14 cellular contexts compared by ENCODE assay signal in the genomic region with DNA sequence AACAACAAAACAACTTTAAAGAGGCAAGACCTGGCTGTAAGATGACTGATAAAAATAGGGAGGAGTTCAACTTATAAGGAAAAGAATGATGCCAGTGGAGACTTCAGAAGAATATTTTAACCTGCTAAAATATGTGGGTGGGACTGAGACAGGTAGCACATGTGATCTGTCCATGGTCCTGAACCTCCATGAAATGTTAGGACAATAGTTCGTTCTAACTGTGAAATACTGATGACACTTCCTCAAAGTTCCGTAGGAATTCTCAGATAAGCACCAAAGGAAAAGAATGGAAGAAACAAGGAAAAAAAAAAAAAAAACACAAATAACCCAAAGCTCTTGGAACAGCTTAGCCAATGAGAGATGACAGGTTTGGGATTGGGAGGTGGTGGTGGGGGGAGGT. TPM values are rescaled to one million over a fixed set of nuclear protein-coding genes. Genes with fewer than 3 reads are reported as not detected.
A peak's percentile ranks its signal among the peaks of the same experiment; 100 is the strongest.
DNase-seq lines count a peak whose midpoint lies in the region; ATAC-seq and TF ChIP-seq lines count a peak whose summit lies in the region.
"Had no signal": no experiment of that assay in that cellular context is flagged by ENCODE, and none has a peak within 500 bp of the region (broad histone marks: within the 10 kb centered on the region; RNA-seq: fewer than 3 reads in every experiment).

No MANE protein-coding gene starts in this region.

- no peak overlapping the region for H2AK9ac ChIP-seq in IMR-90 (replicated peaks; ENCODE audit: low read depth, low read length, poor library complexity)

- H2AK5ac ChIP-seq in IMR-90 (ENCODE audit: low read depth, low read length), result no peak overlapping the region

- H3K9me1 ChIP-seq in IMR-90 (ENCODE audit: insufficient read depth, low read length), result no peaks in the 10 kb centered on the region

- no CpG with 5 or more reads among the region's 2 CpGs for WGBS in IMR-90 (ENCODE audit: extremely low coverage in 2 of 2, insufficient read length in 1 of 2), 2 experiments

- TF ChIP-seq CTCF in IMR-90 (conservative IDR thresholded peaks at IDR 0.05; ENCODE audit: low read depth, low read length) (no peak), CD14-positive monocyte (IDR thresholded peaks at IDR 0.05) (no peak)

- H3K27me3 Mint-ChIP-seq in activated CD8-positive, alpha-beta T cell treated with anti-CD3 and anti-CD28 coated beads, Interleukin-2, amount 10 ng/mL, durations not matched to agents 7 days and 5 days (ENCODE audit: low read depth), result peaks cover 2% of the 10 kb centered on the region
- peaks cover 0 to 2% (median 2%) of the 10 kb centered on the region in 3 donors for H3K27me3 Mint-ChIP-seq in CD14-positive monocyte (ENCODE audit: low read depth in 3 of 3)

- peaks cover 11 to 33% of the 10 kb centered on the region in 2 experiments for H3K79me1 ChIP-seq in IMR-90 (ENCODE audit: low read depth in 1 of 2, low read length in 2 of 2)

- in situ Hi-C loops in IMR-90 (cut with MboI; ENCODE audit: low sequenced_read_pairs), result no loop called here

- no peak for TF ChIP-seq POLR2A in IMR-90 (IDR thresholded peaks at IDR 0.05; ENCODE audit: low read depth, low read length)

- H3K27ac ChIP-seq in IMR-90 (ENCODE audit: insufficient read depth, low read length), result no peak overlapping the region

- no peak for ATAC-seq in IMR-90 (ENCODE audit: low read depth)
- ATAC-seq in activated CD8-positive, alpha-beta T cell treated with anti-CD3 and anti-CD28 coated beads, Interleukin-2, amount 10 ng/mL, durations not matched to agents 7 days and 5 days, result no peak
- no peak for ATAC-seq in HG02885 (IDR thresholded peaks at IDR 0.05; ENCODE audit: poor library complexity, unreplicated experiment)
- ATAC-seq: naive thymus-derived CD8-positive, alpha-beta T cell had no signal

- BruUV-seq in IMR-90 (replicated peaks; lab: Mats Ljungman, UMichigan), result no TSS peak

- H2BK120ac ChIP-seq in IMR-90 (ENCODE audit: low read depth, low read length), result no peak overlapping the region

- H4K5ac ChIP-seq in IMR-90 (ENCODE audit: low read depth, low read length), result no peak overlapping the region

- DNase-seq in A172 (ENCODE audit: low spot score), result peak; percentile 41
- DNase-seq in IMR-90, result peak; percentile 8
- DNase-seq in activated CD8-positive, alpha-beta T cell treated with anti-CD3 and anti-CD28 coated beads, Interleukin-2, amount 10 ng/mL, durations not matched to agents 7 days and 5 days, result peak; percentile 26
- DNase-seq in iPS DF 4.7 (ENCODE audit: extremely low read depth, low spot score), result peak; percentile 51
- no peak for DNase-seq in NCI-H82 treated with DMSO at 0.1 percent for 48 hours (lab: John Stamatoyannopoulos, UW; ENCODE audit: unreplicated experiment)
- DNase-seq in CD14-positive monocyte (ENCODE audit: low spot score), result no peak
- DNase-seq in activated CD8-positive, alpha-beta memory T cell treated with anti-CD3 and anti-CD28 coated beads for 24 hours, result no peak
- DNase-seq: cerebellar nuclear complex, GF-D8, H9, head of caudate nucleus, NCI-H1417 treated with DMSO at 0.1 percent for 48 hours had no signal

- no peak overlapping the region for H4K91ac ChIP-seq in IMR-90 (ENCODE audit: insufficient read depth, low read depth, low read length)

- no peak overlapping the region for H3K56ac ChIP-seq in IMR-90 (ENCODE audit: extremely low read depth, insufficient read depth, low read length)

- no peaks in the 10 kb centered on the region for H3K4me1 ChIP-seq in IMR-90 (ENCODE audit: control insufficient read depth, insufficient read depth, low read length)

- no peak overlapping the region for H2BK5ac ChIP-seq in IMR-90 (ENCODE audit: low read depth, low read length, poor library complexity, severe bottlenecking)

- H3K9me3 ChIP-seq in IMR-90 (ENCODE audit: control insufficient read depth, insufficient read depth, low read length), result no peaks in the 10 kb centered on the region

- H2BK15ac ChIP-seq in IMR-90 (ENCODE audit: low read depth, low read length), result no peak overlapping the region

- H3K14ac ChIP-seq in IMR-90 (replicated peaks; ENCODE audit: low read depth, low read length), result no peak overlapping the region

- H3K4me2 ChIP-seq in IMR-90 (ENCODE audit: low read depth, low read length), result no peak overlapping the region

- no peak for TF ChIP-seq RAD21 in IMR-90 (IDR thresholded peaks at IDR 0.05; ENCODE audit: low read length)

- H2AFZ ChIP-seq in IMR-90 (replicated peaks; ENCODE audit: low read length, poor library complexity), result no peak overlapping the region

- H3K36me3 Mint-ChIP-seq in activated CD8-positive, alpha-beta T cell treated with anti-CD3 and anti-CD28 coated beads, Interleukin-2, amount 10 ng/mL, durations not matched to agents 7 days and 5 days (ENCODE audit: low read depth), result no peaks in the 10 kb centered on the region
- H3K36me3 Mint-ChIP-seq in CD14-positive monocyte, result no peaks in the 10 kb centered on the region
- H3K36me3 Mint-ChIP-seq: naive thymus-derived CD8-positive, alpha-beta T cell had no signal

- CTCF ChIA-PET in IMR-90 (lab: Yijun Ruan, JAX), result no interaction called here
- CTCF ChIA-PET in activated CD8-positive, alpha-beta T cell treated with anti-CD3 and anti-CD28 coated beads, Interleukin-2, amount 10 ng/mL, durations not matched to agents 7 days and 5 days (lab: Charles Lee), result interaction anchor here (0.6 kb wide), 1 partner anchor 76 kb away, joined by 3 read pairs; no protein-coding TSS in a partner anchor

- no peak overlapping the region for H3K27ac Mint-ChIP-seq in activated CD8-positive, alpha-beta T cell treated with anti-CD3 and anti-CD28 coated beads, Interleukin-2, amount 10 ng/mL, durations not matched to agents 7 days and 5 days
- H3K27ac Mint-ChIP-seq in CD14-positive monocyte, result peak overlapping the region in 1 of 7 donors; percentile 6
- H3K27ac Mint-ChIP-seq: H9; naive thymus-derived CD8-positive, alpha-beta T cell had no signal

- dilution Hi-C loops in IMR-90 (cut with HindIII; ENCODE audit: low sequenced_read_pairs, unreplicated experiment), result no loop called here

- H2BK20ac ChIP-seq in IMR-90 (ENCODE audit: low read depth, low read length), result no peak overlapping the region

- H3K9me3 Mint-ChIP-seq in activated CD8-positive, alpha-beta T cell treated with anti-CD3 and anti-CD28 coated beads, Interleukin-2, amount 10 ng/mL, durations not matched to agents 7 days and 5 days (ENCODE audit: insufficient read depth), result no peaks in the 10 kb centered on the region
- H3K9me3 Mint-ChIP-seq in CD14-positive monocyte, result peaks cover 4 to 14% (median 9%) of the 10 kb centered on the region in 7 donors

- no peaks in the 10 kb centered on the region for H3K36me3 ChIP-seq in IMR-90 (ENCODE audit: control insufficient read depth, insufficient read depth, low read length)

- H3K4me3 Mint-ChIP-seq in activated CD8-positive, alpha-beta T cell treated with anti-CD3 and anti-CD28 coated beads, Interleukin-2, amount 10 ng/mL, durations not matched to agents 7 days and 5 days, result no peak overlapping the region
- no peak overlapping the region for H3K4me3 Mint-ChIP-seq in CD14-positive monocyte
- H3K4me3 Mint-ChIP-seq: H9; naive thymus-derived CD8-positive, alpha-beta T cell had no signal

- POLR2A ChIA-PET in IMR-90 (lab: Charles Lee; ENCODE audit: unreplicated experiment), result no interaction called here
- POLR2A ChIA-PET in activated CD8-positive, alpha-beta T cell treated with anti-CD3 and anti-CD28 coated beads, Interleukin-2, amount 10 ng/mL, durations not matched to agents 7 days and 5 days (lab: Charles Lee), result no interaction called here

- H3K4me3 ChIP-seq in IMR-90 (ENCODE audit: insufficient read depth, low read depth, low read length), result no peak overlapping the region

- no peak overlapping the region for H3K18ac ChIP-seq in IMR-90 (ENCODE audit: low read depth, low read length)

- intact Hi-C loops in IMR-90 (cut with micrococcal nuclease) (no loop called here), CD14-positive monocyte (cut with micrococcal nuclease) (no loop called here)

- no peak overlapping the region for H4K8ac ChIP-seq in IMR-90 (ENCODE audit: low read depth in 2 of 2, low read length in 2 of 2)

- H3K23ac ChIP-seq in IMR-90 (ENCODE audit: low read depth, low read length), result no peak overlapping the region

- no peak overlapping the region for H3K9ac ChIP-seq in IMR-90 (ENCODE audit: low read depth, low read length)

- no peak overlapping the region for H3K4ac ChIP-seq in IMR-90 (ENCODE audit: low read depth, low read length)

- no peaks in the 10 kb centered on the region for H3K27me3 ChIP-seq in IMR-90 (ENCODE audit: control insufficient read depth, insufficient read depth, low read length)

- no peaks in the 10 kb centered on the region for H3K4me1 Mint-ChIP-seq in activated CD8-positive, alpha-beta T cell treated with anti-CD3 and anti-CD28 coated beads, Interleukin-2, amount 10 ng/mL, durations not matched to agents 7 days and 5 days (ENCODE audit: low read depth)
- H3K4me1 Mint-ChIP-seq in CD14-positive monocyte, result no peaks in the 10 kb centered on the region
- H3K4me1 Mint-ChIP-seq: naive thymus-derived CD8-positive, alpha-beta T cell had no signal

- peaks cover 21% of the 10 kb centered on the region for H4K20me1 ChIP-seq in IMR-90 (ENCODE audit: insufficient read depth, low read length)

TF ChIP-seq in IMR-90, 13 proteins besides CTCF, POLR2A, EP300 and RAD21 (continues in another document):
- TF ChIP-seq, protein P1, sequence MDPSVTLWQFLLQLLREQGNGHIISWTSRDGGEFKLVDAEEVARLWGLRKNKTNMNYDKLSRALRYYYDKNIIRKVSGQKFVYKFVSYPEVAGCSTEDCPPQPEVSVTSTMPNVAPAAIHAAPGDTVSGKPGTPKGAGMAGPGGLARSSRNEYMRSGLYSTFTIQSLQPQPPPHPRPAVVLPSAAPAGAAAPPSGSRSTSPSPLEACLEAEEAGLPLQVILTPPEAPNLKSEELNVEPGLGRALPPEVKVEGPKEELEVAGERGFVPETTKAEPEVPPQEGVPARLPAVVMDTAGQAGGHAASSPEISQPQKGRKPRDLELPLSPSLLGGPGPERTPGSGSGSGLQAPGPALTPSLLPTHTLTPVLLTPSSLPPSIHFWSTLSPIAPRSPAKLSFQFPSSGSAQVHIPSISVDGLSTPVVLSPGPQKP (IDR thresholded peaks at IDR 0.05; ENCODE audit: borderline replicate concordance, low read depth, low read length), result no peak
- TF ChIP-seq, protein P2, sequence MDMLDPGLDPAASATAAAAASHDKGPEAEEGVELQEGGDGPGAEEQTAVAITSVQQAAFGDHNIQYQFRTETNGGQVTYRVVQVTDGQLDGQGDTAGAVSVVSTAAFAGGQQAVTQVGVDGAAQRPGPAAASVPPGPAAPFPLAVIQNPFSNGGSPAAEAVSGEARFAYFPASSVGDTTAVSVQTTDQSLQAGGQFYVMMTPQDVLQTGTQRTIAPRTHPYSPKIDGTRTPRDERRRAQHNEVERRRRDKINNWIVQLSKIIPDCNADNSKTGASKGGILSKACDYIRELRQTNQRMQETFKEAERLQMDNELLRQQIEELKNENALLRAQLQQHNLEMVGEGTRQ (IDR thresholded peaks at IDR 0.05; ENCODE audit: low read depth, low read length), result no peak

RNA-seq across cellular contexts. Expression of a gene that starts 44.7 kb away (rescaled TPM):
- total RNA-seq in A172 (2014; rRNA removed; shearing (Covaris generic)), result 32.7 and 36.9 TPM in 2 replicates
- 27.8 and 36.4 TPM in 2 replicates for total RNA-seq in IMR-90 (2012; rRNA removed)
- polyA plus RNA-seq in IMR-90 (2012; rRNA removed) (7.7 and 9.4 TPM in 2 replicates), CD14-positive monocyte (under 1 TPM; 0.20 to 0.39 TPM)
- polyA plus RNA-seq in IMR-90 (2012; cell fraction: cytosol; rRNA removed), result 2.8 and 4.1 TPM in 2 replicates
- 8.9 and 19.7 TPM in 2 replicates for polyA plus RNA-seq in IMR-90 (2012; cell fraction: nucleus; rRNA removed; ENCODE audit: low replicate concordance)
- under 1 TPM; 0.32 to 0.89 TPM for total RNA-seq in activated CD8-positive, alpha-beta T cell treated with anti-CD3 and anti-CD28 coated beads, Interleukin-2, amount 10 ng/mL, durations not matched to agents 7 days and 5 days

Comparison
In these comparisons a context has a peak if more than half of its experiments do, and no peak if none do; other contexts are left out.
1. DNase-seq: peak in A172 (single experiment), IMR-90 (single experiment), activated CD8-positive, alpha-beta T cell treated with anti-CD3 and anti-CD28 coated beads, Interleukin-2, amount 10 ng/mL, durations not matched to agents 7 days and 5 days (single experiment) and iPS DF 4.7 (single experiment); none in NCI-H82 treated with DMSO at 0.1 percent for 48 hours (single experiment), CD14-positive monocyte (single experiment) and activated CD8-positive, alpha-beta memory T cell treated with anti-CD3 and anti-CD28 coated beads for 24 hours (single experiment).
2. RNA of a gene that starts 44.7 kb away (total RNA-seq): 32.7 to 36.9 TPM in A172 and 27.8 to 36.4 TPM in IMR-90; 0.32 to 0.89 TPM in activated CD8-positive, alpha-beta T cell treated with anti-CD3 and anti-CD28 coated beads, Interleukin-2, amount 10 ng/mL, durations not matched to agents 7 days and 5 days; every median in the first group is over 10 times any median in the second.